Comparison of ENCODE assay signal across 16 cellular contexts in the genomic region with DNA sequence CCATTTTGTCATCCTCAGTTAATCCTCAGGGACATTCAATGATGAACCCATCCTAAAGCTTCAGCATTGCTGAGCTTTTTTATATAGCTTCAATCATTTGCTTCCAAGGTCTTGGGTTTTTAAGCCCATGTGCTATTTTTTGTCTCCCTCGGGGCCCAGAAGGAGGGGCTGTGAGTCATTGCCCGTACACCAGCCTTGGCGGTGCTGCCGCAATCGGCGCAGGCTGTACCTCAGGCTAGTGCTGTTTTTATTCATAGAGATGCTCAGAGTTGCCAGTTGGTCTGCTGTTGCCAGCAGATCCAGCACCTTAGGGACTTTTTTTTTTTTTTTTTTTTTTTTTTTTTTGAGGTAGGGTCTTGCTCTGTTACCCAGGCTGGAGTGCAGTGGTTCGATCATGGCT. TPM values are rescaled to one million over a fixed set of nuclear protein-coding genes. Genes with fewer than 3 reads are reported as not detected.
DNase-seq lines count a peak whose midpoint lies in the region; ATAC-seq and TF ChIP-seq lines count a peak whose summit lies in the region.
"Had no signal": no experiment of that assay in that cellular context is flagged by ENCODE, and none has a peak within 500 bp of the region (broad histone marks: within the 10 kb centered on the region; RNA-seq: fewer than 3 reads in every experiment).

No MANE protein-coding gene starts in this region.

- no peak overlapping the region for H3K27ac ChIP-seq in suprapubic skin

- TF ChIP-seq CTCF in AG10803 (conservative IDR thresholded peaks at IDR 0.05; ENCODE audit: low read length) (no peak), natural killer cell (IDR thresholded peaks at IDR 0.05) (no peak), suprapubic skin (IDR thresholded peaks at IDR 0.05) (no peak)

- H3K27me3 ChIP-seq in suprapubic skin, result no peaks in the 10 kb centered on the region

- no peaks in the 10 kb centered on the region for H3K9me3 ChIP-seq in suprapubic skin

- H3K36me3 ChIP-seq in suprapubic skin, result peaks cover 50% of the 10 kb centered on the region

- peaks cover 19% of the 10 kb centered on the region for H3K4me1 ChIP-seq in suprapubic skin

- H3K9me3 Mint-ChIP-seq in natural killer cell, result no peaks in the 10 kb centered on the region
- H3K9me3 Mint-ChIP-seq: naive thymus-derived CD8-positive, alpha-beta T cell had no signal

- ATAC-seq in esophagus mucosa (peak; percentile 66), natural killer cell (no peak)
- ATAC-seq: naive thymus-derived CD8-positive, alpha-beta T cell; T-helper 17 cell had no signal

- DNase-seq in AG10803 (ENCODE audit: low read depth) (peak; percentile 55), MV-4-11 (lab: John Stamatoyannopoulos, UW) (peak; percentile 54), myocyte (ENCODE audit: low read depth) (peak; percentile 85), natural killer cell (no peak), NCI-H748 treated with DMSO at 0.1 percent for 48 hours (lab: John Stamatoyannopoulos, UW) (no peak), NCI-H2227 (lab: John Stamatoyannopoulos, UW; ENCODE audit: unreplicated experiment) (no peak), suprapubic skin (ENCODE audit: low spot score in 2 of 2) (no peak)
- DNase-seq: activated naive CD4-positive, alpha-beta T cell treated with Interleukin-2 at 50 U/mL for 16 hours; DND-41; kidney; NCI-H2029; OCI-M1; T-helper 17 cell had no signal

- intact Hi-C loops in natural killer cell (cut with micrococcal nuclease), result no loop called here

- WGBS in suprapubic skin, result 39% methylated on average over 6 of the region's 7 CpGs

- H3K27ac Mint-ChIP-seq in natural killer cell, result no peak overlapping the region
- H3K27ac Mint-ChIP-seq: T-helper 17 cell had no signal

- TF ChIP-seq EP300 in suprapubic skin (IDR thresholded peaks at IDR 0.05), result no peak

- H3K4me3 ChIP-seq in AG10803 (ENCODE audit: low read length) (no peak overlapping the region), suprapubic skin (no peak overlapping the region)
- H3K4me3 ChIP-seq: skin epidermis had no signal

- H3K27me3 Mint-ChIP-seq in natural killer cell (ENCODE audit: low read depth in 2 of 2), result no peaks in the 10 kb centered on the region
- H3K27me3 Mint-ChIP-seq: naive thymus-derived CD8-positive, alpha-beta T cell; T-helper 17 cell had no signal

- no peak overlapping the region for H3K4me3 Mint-ChIP-seq in natural killer cell
- H3K4me3 Mint-ChIP-seq: naive thymus-derived CD8-positive, alpha-beta T cell; T-helper 17 cell had no signal

- no peaks in the 10 kb centered on the region for H3K36me3 Mint-ChIP-seq in natural killer cell

- TF ChIP-seq POLR2A in suprapubic skin (IDR thresholded peaks at IDR 0.05), result no peak

- peaks cover 0 to 4% of the 10 kb centered on the region in 2 donors for H3K4me1 Mint-ChIP-seq in natural killer cell

RNA-seq across cellular contexts. Expression of a gene that starts 35.5 kb away (rescaled TPM):
- total RNA-seq in esophagus mucosa (66.5 TPM), myocyte (107 and 122 TPM in 2 replicates), natural killer cell (10 to 100 TPM; 77.9 to 99.8 (median 89.5) TPM), suprapubic skin (10 to 100 TPM; 67.4 to 81.9 (median 75.9) TPM)
- polyA plus RNA-seq in myocyte (2012), result 90.7 TPM

RNA-seq across cellular contexts. Expression of a gene that starts 35.9 kb away (rescaled TPM):
- total RNA-seq in esophagus mucosa (39.2 TPM), myocyte (40.0 and 47.2 TPM in 2 replicates), natural killer cell (10 to 100 TPM; 31.8 to 41.8 (median 37.6) TPM), suprapubic skin (10 to 100 TPM; 26.7 to 47.1 (median 36.9) TPM)
- polyA plus RNA-seq in myocyte (2012), result 31.6 TPM

RNA-seq across cellular contexts. Expression of a gene that starts 39.9 kb away (rescaled TPM):
- total RNA-seq in esophagus mucosa (27.8 TPM), myocyte (22.0 and 23.8 TPM in 2 replicates), natural killer cell (10 to 100 TPM; 13.1 to 18.8 (median 16.2) TPM), suprapubic skin (10 to 100 TPM; 18.5 to 32.7 (median 23.5) TPM)
- 50.0 TPM for polyA plus RNA-seq in myocyte (2012)

RNA-seq across cellular contexts. Expression of a gene that starts 56.4 kb away (rescaled TPM):
- 0.08 TPM for total RNA-seq in esophagus mucosa
- 24.6 and 31.7 TPM in 2 replicates for total RNA-seq in myocyte
- 18.9 TPM for polyA plus RNA-seq in myocyte (2012)
- total RNA-seq in natural killer cell, result not detected
- total RNA-seq in suprapubic skin, result 1 to 10 TPM in 2 of 4 donors, under 1 TPM in 2; 0.40 to 2.6 (median 0.82) TPM
- total RNA-seq: naive thymus-derived CD8-positive, alpha-beta T cell; T-helper 17 cell had no signal
- polyA plus RNA-seq: naive thymus-derived CD8-positive, alpha-beta T cell had no signal

RNA-seq across cellular contexts. Expression of a gene that starts 57.8 kb away (rescaled TPM):
- total RNA-seq in esophagus mucosa, result 19.6 TPM
- 21.4 and 26.2 TPM in 2 replicates for total RNA-seq in myocyte
- 17.6 TPM for polyA plus RNA-seq in myocyte (2012)
- 10 to 100 TPM; 26.4 to 42.2 (median 32.6) TPM for total RNA-seq in natural killer cell
- total RNA-seq in suprapubic skin, result 10 to 100 TPM; 39.7 to 62.1 (median 58.4) TPM

Comparison
In these comparisons a context has a peak if more than half of its experiments do, and no peak if none do; other contexts are left out.
1. DNase-seq: peak in AG10803 (single experiment), MV-4-11 (single experiment) and myocyte (single experiment); none in natural killer cell (single experiment), NCI-H748 treated with DMSO at 0.1 percent for 48 hours (single experiment), NCI-H2227 (single experiment) and suprapubic skin (0 of 2).